ENCODE assay signal across 32 cellular contexts in genomic region chr3:85502148-85502875, GRCh38.
"Had no signal": no experiment of that assay in that cellular context is flagged by ENCODE, and none has a peak within 500 bp of the region (broad histone marks: within the 10 kb centered on the region; RNA-seq: fewer than 3 reads in every experiment).

No MANE protein-coding gene starts in this region.

- H3K4me3 ChIP-seq: colonic mucosa, dorsolateral prefrontal cortex had no signal

- H3K9me3 ChIP-seq: colonic mucosa had no signal

- DNase-seq: activated CD4-positive, alpha-beta memory T cell treated with anti-CD3 and anti-CD28 coated beads for 36 hours; activated CD4-positive, alpha-beta T cell treated with anti-CD3 and anti-CD28 coated beads for 36 hours; activated CD4-positive, alpha-beta T cell treated with anti-CD3 and anti-CD28 coated beads, Interleukin-2, amount 10 ng/mL, durations not matched to agents 24 days and 14 days; activated CD4-positive, CD25-positive, alpha-beta regulatory T cell; activated CD4-positive, CD25-positive, alpha-beta regulatory T cell treated with anti-CD3 and anti-CD28 coated beads, Interleukin-2, amount 50 U/mL, for 72 hours; activated CD8-positive, alpha-beta memory T cell treated with anti-CD3 and anti-CD28 coated beads, Interleukin-2, amount 10 ng/mL, durations not matched to agents 7 days and 5 days; activated CD8-positive, alpha-beta memory T cell treated with anti-CD3 and anti-CD28 coated beads, Interleukin-2, amount 50 U/mL, for 4 hours; activated CD8-positive, alpha-beta T cell treated with anti-CD3 and anti-CD28 coated beads, Interleukin-2, amount 10 ng/mL, durations not matched to agents 7 days and 5 days; activated gamma-delta T cell treated with Interleukin-2 at 50 U/mL for 16 hours; activated naive CD4-positive, alpha-beta T cell treated with anti-CD3 and anti-CD28 coated beads, Interleukin-2, amount 50 U/mL, for 16 hours; activated naive CD4-positive, alpha-beta T cell treated with Interleukin-2 at 50 U/mL for 16 hours; activated T-cell treated with anti-CD3 and anti-CD28 coated beads, Interleukin-2, amount 50 U/mL, for 1 hour; activated T-cell treated with anti-CD3 and anti-CD28 coated beads, Interleukin-2, amount 50 U/mL, for 48 hours; amniotic stem cell; anterior cingulate cortex; brain microvascular endothelial cell; caudate nucleus; colonic mucosa; dorsolateral prefrontal cortex; effector memory CD4-positive, alpha-beta T cell; endodermal cell; foreskin fibroblast; head of caudate nucleus; hippocampal formation; T-helper 17 cell; T1000 had no signal

- H3K4me1 ChIP-seq: colonic mucosa had no signal

- H3K36me3 Mint-ChIP-seq: activated CD4-positive, alpha-beta memory T cell treated with anti-CD3 and anti-CD28 coated beads for 36 hours; activated naive CD8-positive, alpha-beta T cell had no signal

- ATAC-seq: activated CD4-positive, alpha-beta T cell treated with anti-CD3 and anti-CD28 coated beads for 36 hours; activated CD8-positive, alpha-beta memory T cell treated with anti-CD3 and anti-CD28 coated beads, Interleukin-2, amount 10 ng/mL, durations not matched to agents 7 days and 5 days; activated CD8-positive, alpha-beta T cell treated with anti-CD3 and anti-CD28 coated beads, Interleukin-2, amount 10 ng/mL, durations not matched to agents 7 days and 5 days; esophagus mucosa; T-helper 17 cell had no signal

- H3K4me1 Mint-ChIP-seq: activated CD4-positive, alpha-beta T cell treated with anti-CD3 and anti-CD28 coated beads for 36 hours; activated CD4-positive, alpha-beta T cell treated with anti-CD3 and anti-CD28 coated beads, Interleukin-2, amount 10 ng/mL, durations not matched to agents 24 days and 14 days; activated CD8-positive, alpha-beta memory T cell treated with anti-CD3 and anti-CD28 coated beads, Interleukin-2, amount 10 ng/mL, durations not matched to agents 7 days and 5 days; T-helper 17 cell had no signal

- H3K4me3 Mint-ChIP-seq: activated CD4-positive, alpha-beta memory T cell treated with anti-CD3 and anti-CD28 coated beads for 36 hours; activated CD4-positive, alpha-beta T cell treated with anti-CD3 and anti-CD28 coated beads for 36 hours; activated CD4-positive, alpha-beta T cell treated with anti-CD3 and anti-CD28 coated beads, Interleukin-2, amount 10 ng/mL, durations not matched to agents 24 days and 14 days; activated CD8-positive, alpha-beta memory T cell treated with anti-CD3 and anti-CD28 coated beads, Interleukin-2, amount 10 ng/mL, durations not matched to agents 7 days and 5 days; activated CD8-positive, alpha-beta T cell treated with anti-CD3 and anti-CD28 coated beads, Interleukin-2, amount 10 ng/mL, durations not matched to agents 7 days and 5 days; activated naive CD8-positive, alpha-beta T cell; activated T-helper 1 cell treated with anti-CD3 and anti-CD28 coated beads, Interleukin-12 subunit alpha, Interleukin-12 subunit beta, Interleukin-2, Interleukin-4 antibody, amounts not matched to agents 30 ng/mL and 10 ng/mL and 1 ng/mL, durations not matched to agents 14 hours and 24 hours and 36 hours; dendritic cell treated with granulocyte-macrophage colony-stimulating factor and Interleukin-4, amounts not matched to agents 40 ng/mL and 50 ng/mL, for 4 days; endodermal cell; T-helper 17 cell; T-helper 2 cell treated with Interferon-gamma antibody and Interleukin-4, amounts not matched to agents 5 μg/mL and 100 μg/mL, for 36 hours had no signal

- H3K27me3 Mint-ChIP-seq: activated CD4-positive, alpha-beta memory T cell treated with anti-CD3 and anti-CD28 coated beads for 36 hours; activated CD4-positive, alpha-beta T cell treated with anti-CD3 and anti-CD28 coated beads for 36 hours; activated CD4-positive, alpha-beta T cell treated with anti-CD3 and anti-CD28 coated beads, Interleukin-2, amount 10 ng/mL, durations not matched to agents 24 days and 14 days; activated CD8-positive, alpha-beta memory T cell treated with anti-CD3 and anti-CD28 coated beads, Interleukin-2, amount 10 ng/mL, durations not matched to agents 7 days and 5 days; activated naive CD8-positive, alpha-beta T cell; dendritic cell treated with granulocyte-macrophage colony-stimulating factor and Interleukin-4, amounts not matched to agents 40 ng/mL and 50 ng/mL, for 4 days; T-helper 17 cell had no signal

- H3K9me3 Mint-ChIP-seq: activated CD4-positive, alpha-beta T cell treated with anti-CD3 and anti-CD28 coated beads, Interleukin-2, amount 10 ng/mL, durations not matched to agents 24 days and 14 days; activated T-helper 1 cell treated with anti-CD3 and anti-CD28 coated beads, Interleukin-12 subunit alpha, Interleukin-12 subunit beta, Interleukin-2, Interleukin-4 antibody, amounts not matched to agents 30 ng/mL and 10 ng/mL and 1 ng/mL, durations not matched to agents 14 hours and 24 hours and 36 hours; dendritic cell treated with granulocyte-macrophage colony-stimulating factor and Interleukin-4, amounts not matched to agents 40 ng/mL and 50 ng/mL, for 4 days had no signal

- H3K27me3 ChIP-seq: brain microvascular endothelial cell, colonic mucosa, dorsolateral prefrontal cortex had no signal

- H3K36me3 ChIP-seq: brain microvascular endothelial cell, colonic mucosa had no signal

- H3K27ac ChIP-seq: brain microvascular endothelial cell, colonic mucosa, dorsolateral prefrontal cortex had no signal

- H3K27ac Mint-ChIP-seq: activated CD4-positive, alpha-beta memory T cell treated with anti-CD3 and anti-CD28 coated beads for 36 hours; activated CD4-positive, alpha-beta T cell treated with anti-CD3 and anti-CD28 coated beads for 36 hours; activated CD4-positive, alpha-beta T cell treated with anti-CD3 and anti-CD28 coated beads, Interleukin-2, amount 10 ng/mL, durations not matched to agents 24 days and 14 days; activated CD8-positive, alpha-beta memory T cell treated with anti-CD3 and anti-CD28 coated beads, Interleukin-2, amount 10 ng/mL, durations not matched to agents 7 days and 5 days; activated CD8-positive, alpha-beta T cell treated with anti-CD3 and anti-CD28 coated beads, Interleukin-2, amount 10 ng/mL, durations not matched to agents 7 days and 5 days; activated naive CD8-positive, alpha-beta T cell; activated T-helper 1 cell treated with anti-CD3 and anti-CD28 coated beads, Interleukin-12 subunit alpha, Interleukin-12 subunit beta, Interleukin-2, Interleukin-4 antibody, amounts not matched to agents 30 ng/mL and 10 ng/mL and 1 ng/mL, durations not matched to agents 14 hours and 24 hours and 36 hours; activated T-helper 2 cell treated with anti-CD3 and anti-CD28 coated beads, Interferon-gamma antibody, Interleukin-2, Interleukin-4, amounts not matched to agents 10 μg/mL and 5 μg/mL and 100 μg/mL, durations not matched to agents 14 hours and 24 hours and 36 hours; dendritic cell treated with granulocyte-macrophage colony-stimulating factor and Interleukin-4, amounts not matched to agents 40 ng/mL and 50 ng/mL, for 4 days; endodermal cell; T-helper 17 cell; T-helper 2 cell treated with Interferon-gamma antibody and Interleukin-4, amounts not matched to agents 5 μg/mL and 100 μg/mL, for 36 hours had no signal
